Comparison of ENCODE assay signal across 8 cellular contexts in genomic region chr4:118850813-118851173, GRCh38. TPM values are rescaled to one million over a fixed set of nuclear protein-coding genes. Genes with fewer than 3 reads are reported as not detected.
DNase-seq lines count a peak whose midpoint lies in the region; ATAC-seq and TF ChIP-seq lines count a peak whose summit lies in the region.

No MANE protein-coding gene starts in this region.

- intact Hi-C loops in left ventricle myocardium inferior (cut with micrococcal nuclease), result no loop called here
- intact Hi-C loops in left ventricle myocardium superior (cut with micrococcal nuclease), result no loop called here
- intact Hi-C loops in IMR-90 (cut with micrococcal nuclease), result no loop called here

- H2AFZ ChIP-seq in IMR-90 (replicated peaks; ENCODE audit: low read length, poor library complexity), result peak overlapping the region; percentile 87

- peak overlapping the region; percentile 100 for H4K5ac ChIP-seq in IMR-90 (ENCODE audit: low read depth, low read length)

- TF ChIP-seq POLR2A in IMR-90 (IDR thresholded peaks at IDR 0.05; ENCODE audit: low read depth, low read length), result no peak

- in situ Hi-C loops in IMR-90 (cut with MboI; ENCODE audit: low sequenced_read_pairs), result no loop called here

- peak overlapping the region; percentile 30; the same call in 1 of the 3 replicates for H2BK15ac ChIP-seq in IMR-90 (ENCODE audit: low read depth, low read length)

- H3K18ac ChIP-seq in IMR-90 (ENCODE audit: low read depth, low read length), result peak overlapping the region; percentile 95

- no peak overlapping the region for H2AK9ac ChIP-seq in IMR-90 (replicated peaks; ENCODE audit: low read depth, low read length, poor library complexity)

- no peaks in the 10 kb centered on the region for H3K36me3 ChIP-seq in left ventricle myocardium inferior
- H3K36me3 ChIP-seq in IMR-90 (ENCODE audit: control insufficient read depth, insufficient read depth, low read length), result no peaks in the 10 kb centered on the region
- H3K36me3 ChIP-seq in skeletal muscle tissue (ENCODE audit: control insufficient read depth in 3 of 3, insufficient read depth in 3 of 3, low read length in 3 of 3), result no peaks in the 10 kb centered on the region

- H4K8ac ChIP-seq in IMR-90 (ENCODE audit: low read depth in 2 of 2, low read length in 2 of 2), result peak overlapping the region; percentile 78 to 88

- peak overlapping the region; percentile 100 for H3K4me2 ChIP-seq in IMR-90 (ENCODE audit: low read depth, low read length)

- dilution Hi-C loops in IMR-90 (cut with HindIII; ENCODE audit: low sequenced_read_pairs, unreplicated experiment), result no loop called here

- 0 out of 2 replicates have a peak, but pooled peaks cover 4% of the 10 kb centered on the region for H3K9me1 ChIP-seq in IMR-90 (ENCODE audit: insufficient read depth, low read length)

- no peaks in the 10 kb centered on the region for H3K9me3 ChIP-seq in left ventricle myocardium inferior (replicated peaks)
- no peaks in the 10 kb centered on the region for H3K9me3 ChIP-seq in IMR-90 (ENCODE audit: control insufficient read depth, insufficient read depth, low read length)
- no peaks in the 10 kb centered on the region for H3K9me3 ChIP-seq in skeletal muscle tissue (ENCODE audit: control insufficient read depth in 3 of 3, low read length in 3 of 3)

- peak overlapping the region; percentile 65; the same call in 1 of the 2 replicates for H3K56ac ChIP-seq in IMR-90 (ENCODE audit: extremely low read depth, insufficient read depth, low read length)

- H2AK5ac ChIP-seq in IMR-90 (ENCODE audit: low read depth, low read length), result no peak overlapping the region

- no peak for DNase-seq in left ventricle myocardium inferior
- DNase-seq in left ventricle myocardium superior, result no peak
- DNase-seq in IMR-90, result no peak
- peak; percentile 5 for DNase-seq in epithelial cell of esophagus (ENCODE audit: low read depth)
- DNase-seq in NOMO-1 treated with DMSO at 0.1 percent for 48 hours (lab: John Stamatoyannopoulos, UW; ENCODE audit: unreplicated experiment), result no peak
- DNase-seq in stimulated activated CD4-positive, alpha-beta T cell treated with anti-CD3 and anti-CD28 coated beads, Interleukin-12 subunit alpha, Interleukin-12 subunit beta, amount 100 ng/mL, for 4 hours, result no peak
- DNase-seq in UCSD-AML1 (lab: John Stamatoyannopoulos, UW; ENCODE audit: unreplicated experiment), result no peak

- TF ChIP-seq CTCF in left ventricle myocardium inferior (IDR thresholded peaks at IDR 0.05; ENCODE audit: borderline replicate concordance), result no peak
- no peak for TF ChIP-seq CTCF in IMR-90 (conservative IDR thresholded peaks at IDR 0.05; ENCODE audit: low read depth, low read length)
- no peak for TF ChIP-seq CTCF in epithelial cell of esophagus (IDR thresholded peaks at IDR 0.05; ENCODE audit: insufficient read depth, low read depth, low read length, missing control alignments)

- no peaks in the 10 kb centered on the region for H3K79me1 ChIP-seq in IMR-90 (ENCODE audit: low read depth in 1 of 2, low read length in 2 of 2)

- POLR2A ChIA-PET in IMR-90 (lab: Charles Lee; ENCODE audit: unreplicated experiment), result interaction anchor here (1.6 kb wide), 1 partner anchor 16 kb away, joined by 6 read pairs; no protein-coding TSS in a partner anchor

- H3K14ac ChIP-seq in IMR-90 (replicated peaks; ENCODE audit: low read depth, low read length), result peak overlapping the region; percentile 87

- H2BK120ac ChIP-seq in IMR-90 (ENCODE audit: low read depth, low read length), result peak overlapping the region; percentile 74

- ATAC-seq in left ventricle myocardium superior (no peak), IMR-90 (ENCODE audit: low read depth) (peak; percentile 11; the same call in 1 of the 2 replicates)

- no TSS peak for BruUV-seq in IMR-90 (replicated peaks; lab: Mats Ljungman, UMichigan)

- no peaks in the 10 kb centered on the region for H4K20me1 ChIP-seq in IMR-90 (ENCODE audit: insufficient read depth, low read length)

- peak overlapping the region; percentile 70 for H3K23ac ChIP-seq in IMR-90 (ENCODE audit: low read depth, low read length)

- H3K27me3 ChIP-seq in left ventricle myocardium inferior (ENCODE audit: low read depth), result no peaks in the 10 kb centered on the region
- no peaks in the 10 kb centered on the region for H3K27me3 ChIP-seq in IMR-90 (ENCODE audit: control insufficient read depth, insufficient read depth, low read length)
- no peaks in the 10 kb centered on the region for H3K27me3 ChIP-seq in skeletal muscle tissue (ENCODE audit: control insufficient read depth in 3 of 3, insufficient read depth in 3 of 3, low read length in 3 of 3)

- no peaks in the 10 kb centered on the region for H3K4me1 ChIP-seq in left ventricle myocardium inferior
- H3K4me1 ChIP-seq in IMR-90 (ENCODE audit: control insufficient read depth, insufficient read depth, low read length), result peaks cover 3% of the 10 kb centered on the region; the same call in 1 of the 2 replicates
- H3K4me1 ChIP-seq in skeletal muscle tissue (ENCODE audit: control insufficient read depth in 3 of 3, insufficient read depth in 3 of 3, low read length in 3 of 3), result peaks cover 0 to 6% (median 3%) of the 10 kb centered on the region in 3 donors

- H3K4ac ChIP-seq in IMR-90 (ENCODE audit: low read depth, low read length), result peak overlapping the region; percentile 77

- WGBS in IMR-90 (ENCODE audit: extremely low coverage in 2 of 2, insufficient read length in 1 of 2), 2 experiments, result no CpG with 5 or more reads among the region's 3 CpGs

- H3K4me3 ChIP-seq in left ventricle myocardium inferior (peak overlapping the region; percentile 61), IMR-90 (ENCODE audit: insufficient read depth, low read depth, low read length) (peak overlapping the region; percentile 62), epithelial cell of esophagus (ENCODE audit: low read length) (peak overlapping the region; percentile 36), skeletal muscle tissue (ENCODE audit: low read length in 3 of 3) (peak overlapping the region; percentile 54 to 71 (median 56))

- peak overlapping the region; percentile 57; the same call in 1 of the 2 replicates for H2BK20ac ChIP-seq in IMR-90 (ENCODE audit: low read depth, low read length)

- CTCF ChIA-PET in IMR-90 (lab: Yijun Ruan, JAX), result interaction anchor here (1.0 to 2.0 kb wide), 2 partner anchors 11 to 14 kb away, joined by 3 to 7 read pairs; no protein-coding TSS in a partner anchor

- H4K91ac ChIP-seq in IMR-90 (ENCODE audit: insufficient read depth, low read depth, low read length), result 0 out of 2 replicates have a peak overlapping the region, but pooled peaks have one; percentile 54

- H3K27ac ChIP-seq in left ventricle myocardium inferior (replicated peaks) (peak overlapping the region; percentile 29), IMR-90 (ENCODE audit: insufficient read depth, low read length) (peak overlapping the region; percentile 16; the same call in 1 of the 2 replicates), skeletal muscle tissue (ENCODE audit: low read depth, low read length) (no peak overlapping the region)

- no peak for TF ChIP-seq RAD21 in IMR-90 (IDR thresholded peaks at IDR 0.05; ENCODE audit: low read length)

- peak overlapping the region; percentile 86 for H3K9ac ChIP-seq in IMR-90 (ENCODE audit: low read depth, low read length)
- peak overlapping the region in 1 of 3 donors; percentile 27 for H3K9ac ChIP-seq in skeletal muscle tissue (ENCODE audit: low read depth in 1 of 3, low read length in 3 of 3)

- H2BK5ac ChIP-seq in IMR-90 (ENCODE audit: low read depth, low read length, poor library complexity, severe bottlenecking), result peak overlapping the region; percentile 74

TF ChIP-seq in IMR-90, 13 proteins besides CTCF, POLR2A, EP300 and RAD21:
- TF ChIP-seq ELK1 (IDR thresholded peaks at IDR 0.05; ENCODE audit: borderline replicate concordance, low read depth, low read length), result no peak
- no peak for TF ChIP-seq FOS (IDR thresholded peaks at IDR 0.05; ENCODE audit: low read depth, low read length)
- no peak for TF ChIP-seq CEBPB (IDR thresholded peaks at IDR 0.05; ENCODE audit: low read depth, low read length)
- TF ChIP-seq CHD1 (IDR thresholded peaks at IDR 0.05; ENCODE audit: low read depth, low read length), result no peak
- no peak for TF ChIP-seq MAFK (IDR thresholded peaks at IDR 0.05; ENCODE audit: low read depth, low read length)
- no peak for TF ChIP-seq BHLHE40 (IDR thresholded peaks at IDR 0.05; ENCODE audit: low read depth, low read length)
- no peak for TF ChIP-seq NFE2L2 (IDR thresholded peaks at IDR 0.05; ENCODE audit: low read depth, low read length)
- no peak for TF ChIP-seq MXI1 (IDR thresholded peaks at IDR 0.05; ENCODE audit: borderline replicate concordance, low read depth, low read length)

RNA-seq across cellular contexts. Expression of gene SEC24D, which starts 14.9 kb away (rescaled TPM):
- total RNA-seq in left ventricle myocardium inferior, result 10.5 TPM
- total RNA-seq in left ventricle myocardium superior, result 12.5 TPM
- total RNA-seq in IMR-90 (2012; rRNA removed), result 93.2 and 98.9 TPM in 2 replicates
- 86.0 and 111 TPM in 2 replicates for polyA plus RNA-seq in IMR-90 (2012; rRNA removed)
- polyA plus RNA-seq in IMR-90 (2012; cell fraction: cytosol; rRNA removed), result 45.5 and 78.9 TPM in 2 replicates
- 130 and 134 TPM in 2 replicates for polyA plus RNA-seq in IMR-90 (2012; cell fraction: nucleus; rRNA removed; ENCODE audit: low replicate concordance)
- 48.5 TPM for total RNA-seq in skeletal muscle tissue

RNA-seq across cellular contexts. Expression of gene SYNPO2, which starts 37.9 kb away (rescaled TPM):
- 239 TPM for total RNA-seq in left ventricle myocardium inferior
- total RNA-seq in left ventricle myocardium superior, result 188 TPM
- total RNA-seq in IMR-90 (2012; rRNA removed), result 1.7 and 1.8 TPM in 2 replicates
- 0.89 and 0.99 TPM in 2 replicates for polyA plus RNA-seq in IMR-90 (2012; rRNA removed)
- polyA plus RNA-seq in IMR-90 (2012; cell fraction: cytosol; rRNA removed), result 0.35 and 0.53 TPM in 2 replicates
- 0.58 and 1.6 TPM in 2 replicates for polyA plus RNA-seq in IMR-90 (2012; cell fraction: nucleus; rRNA removed; ENCODE audit: low replicate concordance)
- total RNA-seq in skeletal muscle tissue, result 34.4 TPM

Comparison
In these comparisons a context has a peak if more than half of its experiments do, and no peak if none do; other contexts are left out.
1. RNA of gene SYNPO2, which starts 37.9 kb away (total RNA-seq): 239 TPM in left ventricle myocardium inferior (single experiment), 188 TPM in left ventricle myocardium superior (single experiment) and 34.4 TPM in skeletal muscle tissue (single experiment); 1.7 to 1.8 TPM in IMR-90; every median in the first group is over 10 times any median in the second.
2. Peak in every context shown above with its lines, with median percentiles within 50 percentile points of each other: H3K4me3 ChIP-seq.